ENCODE assay signal across 2 cellular contexts in the genomic region with DNA sequence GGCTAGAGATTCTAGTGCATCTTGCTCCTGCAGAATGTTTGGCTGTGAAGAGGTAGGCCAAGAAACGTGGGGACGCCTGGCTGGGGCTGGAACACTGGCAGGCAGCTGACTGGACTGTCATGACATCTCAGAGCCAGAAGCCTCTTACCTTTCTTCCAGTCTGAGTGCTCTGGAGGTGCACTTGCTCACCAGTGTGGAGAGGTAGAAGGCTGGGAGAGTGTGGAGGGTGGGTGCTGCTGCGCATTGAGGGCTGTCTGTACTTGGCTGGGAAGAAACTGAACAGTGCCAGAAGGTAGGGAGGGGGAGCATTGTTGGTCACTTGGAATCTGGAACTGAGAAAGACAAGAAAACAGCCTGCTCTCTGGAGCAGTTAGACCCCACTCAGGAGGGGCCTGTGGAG.
TF ChIP-seq lines count a peak whose summit lies in the region.

No MANE protein-coding gene starts in this region.

TF ChIP-seq in A549, 52 proteins besides CTCF, POLR2A, EP300 and RAD21 (continued from another document):
- no peak for TF ChIP-seq USF2 (IDR thresholded peaks at IDR 0.05)
- TF ChIP-seq FOXS1 (CRISPR knock-in tag; IDR thresholded peaks at IDR 0.05): no peak
- TF ChIP-seq HEYL (CRISPR knock-in tag; IDR thresholded peaks at IDR 0.05): no peak
- TF ChIP-seq NFE2L2 (conservative IDR thresholded peaks at IDR 0.05; ENCODE audit: low read length): no peak
- no peak for TF ChIP-seq MAFK (IDR thresholded peaks at IDR 0.05; ENCODE audit: partially characterized antibody)
- TF ChIP-seq ESRRA (IDR thresholded peaks at IDR 0.05; ENCODE audit: borderline replicate concordance, low read length): no peak
- TF ChIP-seq CBX2 (IDR thresholded peaks at IDR 0.05; ENCODE audit: borderline replicate concordance, low read depth): no peak
- TF ChIP-seq BHLHE40 (IDR thresholded peaks at IDR 0.05; ENCODE audit: low read depth, low read length): no peak
- TF ChIP-seq POLR2AphosphoS2 (conservative IDR thresholded peaks at IDR 0.05; ENCODE audit: low read length): no peak
TF ChIP-seq in A549: peak in this region for 0.

TF ChIP-seq in WTC11, 78 proteins besides CTCF, POLR2A, EP300 and RAD21 (continued from another document):
- TF ChIP-seq, protein P1, sequence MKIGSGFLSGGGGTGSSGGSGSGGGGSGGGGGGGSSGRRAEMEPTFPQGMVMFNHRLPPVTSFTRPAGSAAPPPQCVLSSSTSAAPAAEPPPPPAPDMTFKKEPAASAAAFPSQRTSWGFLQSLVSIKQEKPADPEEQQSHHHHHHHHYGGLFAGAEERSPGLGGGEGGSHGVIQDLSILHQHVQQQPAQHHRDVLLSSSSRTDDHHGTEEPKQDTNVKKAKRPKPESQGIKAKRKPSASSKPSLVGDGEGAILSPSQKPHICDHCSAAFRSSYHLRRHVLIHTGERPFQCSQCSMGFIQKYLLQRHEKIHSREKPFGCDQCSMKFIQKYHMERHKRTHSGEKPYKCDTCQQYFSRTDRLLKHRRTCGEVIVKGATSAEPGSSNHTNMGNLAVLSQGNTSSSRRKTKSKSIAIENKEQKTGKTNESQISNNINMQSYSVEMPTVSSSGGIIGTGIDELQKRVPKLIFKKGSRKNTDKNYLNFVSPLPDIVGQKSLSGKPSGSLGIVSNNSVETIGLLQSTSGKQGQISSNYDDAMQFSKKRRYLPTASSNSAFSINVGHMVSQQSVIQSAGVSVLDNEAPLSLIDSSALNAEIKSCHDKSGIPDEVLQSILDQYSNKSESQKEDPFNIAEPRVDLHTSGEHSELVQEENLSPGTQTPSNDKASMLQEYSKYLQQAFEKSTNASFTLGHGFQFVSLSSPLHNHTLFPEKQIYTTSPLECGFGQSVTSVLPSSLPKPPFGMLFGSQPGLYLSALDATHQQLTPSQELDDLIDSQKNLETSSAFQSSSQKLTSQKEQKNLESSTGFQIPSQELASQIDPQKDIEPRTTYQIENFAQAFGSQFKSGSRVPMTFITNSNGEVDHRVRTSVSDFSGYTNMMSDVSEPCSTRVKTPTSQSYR (CRISPR knock-in tag; IDR thresholded peaks at IDR 0.05): no peak
- TF ChIP-seq ZNF232 (CRISPR knock-in tag; IDR thresholded peaks at IDR 0.05): no peak
- no peak for TF ChIP-seq GRHL2 (CRISPR knock-in tag; IDR thresholded peaks at IDR 0.05; ENCODE audit: insufficient replicate concordance, severe bottlenecking)
- TF ChIP-seq ATF3 (CRISPR knock-in tag; conservative IDR thresholded peaks at IDR 0.05): no peak
- TF ChIP-seq, protein P2, sequence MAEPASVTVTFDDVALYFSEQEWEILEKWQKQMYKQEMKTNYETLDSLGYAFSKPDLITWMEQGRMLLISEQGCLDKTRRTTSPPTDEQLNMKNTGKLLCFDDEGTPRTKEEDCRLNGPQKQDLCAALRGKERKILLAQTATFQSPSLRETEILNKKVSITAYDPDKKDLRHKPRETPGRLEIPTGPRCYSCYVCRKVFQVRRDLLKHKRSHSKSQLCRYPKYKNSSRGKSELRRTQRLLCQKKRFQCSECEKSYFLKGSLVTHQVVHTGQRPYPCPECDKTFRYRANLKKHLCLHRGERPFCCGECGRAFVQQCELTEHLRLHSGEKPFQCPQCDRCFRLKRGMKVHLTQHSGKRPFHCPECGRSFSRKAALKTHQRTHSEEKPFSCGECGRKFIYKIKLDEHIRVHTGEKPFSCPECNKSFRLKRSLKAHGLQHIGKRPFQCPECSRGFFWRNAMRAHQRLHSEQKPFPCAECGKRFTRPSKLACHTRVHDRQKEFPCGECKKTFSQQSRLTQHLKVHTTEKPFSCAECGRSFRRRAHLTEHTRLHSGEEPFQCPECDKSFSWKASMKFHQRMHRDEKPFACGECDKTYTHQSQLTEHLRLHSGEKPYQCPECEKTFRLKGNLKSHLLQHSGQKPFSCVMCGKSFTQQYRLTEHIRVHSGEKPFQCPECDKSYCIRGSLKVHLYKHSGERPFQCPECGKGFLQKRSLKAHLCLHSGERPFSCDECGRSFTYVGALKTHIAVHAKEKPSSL (CRISPR knock-in tag; conservative IDR thresholded peaks at IDR 0.05): no peak
- TF ChIP-seq TP53 (CRISPR knock-in tag; IDR thresholded peaks at IDR 0.05): no peak
- no peak for TF ChIP-seq ZNF219 (CRISPR knock-in tag; IDR thresholded peaks at IDR 0.05; ENCODE audit: borderline replicate concordance)
- no peak for TF ChIP-seq NFYB (CRISPR knock-in tag; conservative IDR thresholded peaks at IDR 0.05; ENCODE audit: low read depth)
- no peak for TF ChIP-seq EMX1 (CRISPR knock-in tag; IDR thresholded peaks at IDR 0.05)
